ENCODE assay signal across 15 cellular contexts in genomic region chr1:75134656-75134938, GRCh38. TPM values are rescaled to one million over a fixed set of nuclear protein-coding genes. Genes with fewer than 3 reads are reported as not detected.
DNase-seq lines count a peak whose midpoint lies in the region; ATAC-seq and TF ChIP-seq lines count a peak whose summit lies in the region.
"Had no signal": no experiment of that assay in that cellular context is flagged by ENCODE, and none has a peak within 500 bp of the region (broad histone marks: within the 10 kb centered on the region; RNA-seq: fewer than 3 reads in every experiment).

No MANE protein-coding gene starts in this region.

- no peaks in the 10 kb centered on the region for H3K9me3 ChIP-seq in Karpas-422 (ENCODE audit: low read length)
- H3K9me3 ChIP-seq in ectodermal cell (ENCODE audit: control insufficient read depth, low read length), result no peaks in the 10 kb centered on the region

- H3K4me3 ChIP-seq in Karpas-422 (ENCODE audit: low read length) (no peak overlapping the region; the same call in 1 of the 2 replicates), ectodermal cell (ENCODE audit: insufficient read depth, low read depth, low read length) (peak overlapping the region; percentile 31)

- intact Hi-C loops in posterior vena cava (cut with DNase I), result no loop called here

- H3K27ac Mint-ChIP-seq in neural crest cell (ENCODE audit: unreplicated experiment), result no peak overlapping the region
- no peak overlapping the region for H3K27ac Mint-ChIP-seq in immature natural killer cell

- no peaks in the 10 kb centered on the region for H4K20me1 ChIP-seq in Karpas-422 (ENCODE audit: insufficient read depth, low read depth, low read length)

- ATAC-seq in HG02588 (IDR thresholded peaks at IDR 0.05; ENCODE audit: unreplicated experiment), result no peak

- H3K36me3 Mint-ChIP-seq in neural crest cell (ENCODE audit: low read depth), result no peaks in the 10 kb centered on the region
- peaks cover 6 to 14% (median 8%) of the 10 kb centered on the region in 3 donors for H3K36me3 Mint-ChIP-seq in immature natural killer cell

- H3K9me2 ChIP-seq in Karpas-422 (replicated peaks; ENCODE audit: insufficient read depth, low read length), result no peaks in the 10 kb centered on the region

- DNase-seq in DMS79 (lab: John Stamatoyannopoulos, UW) (peak; percentile 1), DMS79 treated with DMSO at 0.1 percent for 48 hours (lab: John Stamatoyannopoulos, UW) (no peak), Karpas-422 (no peak), neural crest cell (ENCODE audit: low read depth, low spot score) (no peak), immature natural killer cell (no peak), posterior vena cava (ENCODE audit: low spot score) (no peak)
- DNase-seq: dorsolateral prefrontal cortex, EL had no signal

- H3K4me1 ChIP-seq in Karpas-422 (ENCODE audit: low read length), result peaks cover 19% of the 10 kb centered on the region
- peaks cover 48% of the 10 kb centered on the region for H3K4me1 ChIP-seq in ectodermal cell (ENCODE audit: control insufficient read depth, insufficient read depth, low read length)

- H3K9ac ChIP-seq in Karpas-422 (ENCODE audit: low read length), result no peak overlapping the region

- WGBS in ectodermal cell, 2 experiments, result 0 to 1% methylated on average over 9 to 11 of the region's 11 CpGs

- H2AFZ ChIP-seq in Karpas-422 (ENCODE audit: low read length), result no peak overlapping the region

- H3K4me1 Mint-ChIP-seq in neural crest cell (peaks cover 41% of the 10 kb centered on the region), immature natural killer cell (no peaks in the 10 kb centered on the region)

- H3K27ac ChIP-seq in Karpas-422 (ENCODE audit: low read length) (no peak overlapping the region), ectodermal cell (ENCODE audit: insufficient read depth, low read depth, low read length, poor library complexity, severe bottlenecking) (no peak overlapping the region)
- H3K27ac ChIP-seq: dorsolateral prefrontal cortex had no signal

- H3K27me3 Mint-ChIP-seq in neural crest cell (ENCODE audit: low read depth) (peaks cover 100% of the 10 kb centered on the region), immature natural killer cell (ENCODE audit: low read depth in 3 of 3) (peaks cover 30 to 57% (median 45%) of the 10 kb centered on the region in 3 donors)

- H3K27me3 ChIP-seq in Karpas-422 (ENCODE audit: low read length) (no peaks in the 10 kb centered on the region), ectodermal cell (ENCODE audit: control insufficient read depth, insufficient read depth, low read length, poor library complexity, severe bottlenecking) (peaks cover 100% of the 10 kb centered on the region)

- H3K36me3 ChIP-seq in Karpas-422 (ENCODE audit: insufficient read depth, low read length), result no peaks in the 10 kb centered on the region
- no peaks in the 10 kb centered on the region for H3K36me3 ChIP-seq in ectodermal cell (ENCODE audit: control insufficient read depth, insufficient read depth, low read length)

- H3K4me3 Mint-ChIP-seq in neural crest cell (peak overlapping the region; percentile 81), immature natural killer cell (peak overlapping the region in 2 of 5 donors; percentile 24 to 33)

- H3K9me3 Mint-ChIP-seq in neural crest cell (no peaks in the 10 kb centered on the region), immature natural killer cell (peaks cover 17 to 63% (median 35%) of the 10 kb centered on the region in 6 donors)

- H3K79me2 ChIP-seq in Karpas-422 (ENCODE audit: low read length), result no peaks in the 10 kb centered on the region

- H3K4me2 ChIP-seq in Karpas-422 (ENCODE audit: low read depth, low read length, poor library complexity, severe bottlenecking), result peak overlapping the region; percentile 55

- no peak for TF ChIP-seq CTCF in neural crest cell (conservative IDR thresholded peaks at IDR 0.05)

RNA-seq across cellular contexts. Expression of gene LHX8, which starts 0.4 kb away (rescaled TPM):
- not detected in 2 replicates for total RNA-seq in Karpas-422 (2014; rRNA removed; shearing (Covaris generic); ENCODE audit: low replicate concordance)
- polyA plus RNA-seq in ectodermal cell (2013, experiment 1 of 4), result not detected
- polyA plus RNA-seq in ectodermal cell (2013, experiment 2 of 4), result 0.11 TPM
- not detected for polyA plus RNA-seq in ectodermal cell (2013, experiment 3 of 4)
- not detected for polyA plus RNA-seq in ectodermal cell (2013, experiment 4 of 4)
- total RNA-seq in neural crest cell, result not detected in 2 replicates
- polyA plus RNA-seq in immature natural killer cell, result not detected
- not detected for total RNA-seq in posterior vena cava
- total RNA-seq: A172, glomerular endothelial cell, HT-29, mesenteric fat pad had no signal
- polyA plus RNA-seq: adipose tissue had no signal
